In genomic region chr7:150631084-150631824, GRCh38 we compare ENCODE assay signal across 9 cellular contexts. TPM values are rescaled to one million over a fixed set of nuclear protein-coding genes. Genes with fewer than 3 reads are reported as not detected.
DNase-seq lines count a peak whose midpoint lies in the region; ATAC-seq, FAIRE-seq and TF ChIP-seq lines count a peak whose summit lies in the region.
"Had no signal": no experiment of that assay in that cellular context is flagged by ENCODE, and none has a peak within 500 bp of the region (broad histone marks: within the 10 kb centered on the region; RNA-seq: fewer than 3 reads in every experiment).

No MANE protein-coding gene starts in this region.

- H2AFZ ChIP-seq in GM12878 (ENCODE audit: control insufficient read depth, low read depth, low read length), result peak overlapping the region; percentile 79

- H4K20me1 ChIP-seq in GM12878 (ENCODE audit: control insufficient read depth, insufficient read depth), result no peaks in the 10 kb centered on the region

- BruUV-seq in GM12878 (replicated peaks; lab: Mats Ljungman, UMichigan), result TSS peak; percentile 68

- TF ChIP-seq CTCF in RWPE2 (IDR thresholded peaks at IDR 0.05; ENCODE audit: poor library complexity, severe bottlenecking) (no peak), GM12878 (IDR thresholded peaks at IDR 0.05 in 2 of 3, conservative IDR thresholded peaks at IDR 0.05 in 1 of 3; ENCODE audit: control insufficient read depth in 2 of 3, extremely low read depth in 1 of 3, insufficient read depth in 1 of 3, low read depth in 3 of 3, low read length in 3 of 3) (no peak), psoas muscle (IDR thresholded peaks at IDR 0.05) (no peak)

- peak overlapping the region; percentile 51 for H3K4me2 ChIP-seq in GM12878 (ENCODE audit: control insufficient read depth, insufficient read depth)

- 3% methylated on average over 8 of the region's 8 CpGs for WGBS in GM12878 (ENCODE audit: insufficient coverage, insufficient replicate concordance, low lambda C conversion rate, missing lambda C conversion rate)
- WGBS in psoas muscle, 3 donors, result 59 to 67% (median 60%) methylated on average over 8 of the region's 8 CpGs

- no peak overlapping the region for H3K4me3 ChIP-seq in RWPE2 (ENCODE audit: severe bottlenecking)
- H3K4me3 ChIP-seq in GM12878, result peak overlapping the region; percentile 85
- H3K4me3 ChIP-seq in psoas muscle, result peak overlapping the region; percentile 64

- CTCF ChIA-PET in GM12878 (lab: Yijun Ruan, JAX), result interaction anchor here (1.0 to 1.6 kb wide), 5 partner anchors 9 to 182 kb away, joined by 3 to 6 read pairs (median 4); no protein-coding TSS in a partner anchor

- no peaks in the 10 kb centered on the region for H3K9me3 ChIP-seq in RWPE2 (ENCODE audit: severe bottlenecking)
- H3K9me3 ChIP-seq in GM12878 (replicated peaks; ENCODE audit: control insufficient read depth, insufficient read depth, low read length), result peaks cover 4% of the 10 kb centered on the region; the same call in 2 of the 3 replicates
- H3K9me3 ChIP-seq in psoas muscle, result no peaks in the 10 kb centered on the region

- H3K79me2 ChIP-seq in GM12878 (ENCODE audit: control insufficient read depth, insufficient read depth, low read length), result peaks cover 64% of the 10 kb centered on the region

- intact Hi-C loops in GM12878 (cut with micrococcal nuclease; ENCODE audit: unreplicated experiment), result loop anchor here (5.0 kb wide), 2 partner anchors 106 to 121 kb away; partner anchors contain the start of gene GIMAP5
- intact Hi-C loops in psoas muscle (cut with DNase I), result loop anchor here in 1 of 2 donors (5.0 kb wide), 2 partner anchors 106 to 179 kb away; partner anchors contain the start of genes GIMAP5 and GIMAP8

- peak; percentile 73 for TF ChIP-seq POLR2A in GM12878 (IDR thresholded peaks at IDR 0.05; ENCODE audit: low read depth, low read length)

- RAD21 ChIA-PET in GM12878 (lab: Charles Lee; ENCODE audit: unreplicated experiment), result interaction anchor here (0.9 to 2.4 kb wide), 6 partner anchors 35 to 180 kb away, joined by 3 to 11 read pairs (median 6); partner anchors contain the start of gene GIMAP2

- no peaks in the 10 kb centered on the region for H3K36me3 ChIP-seq in RWPE2 (ENCODE audit: low read depth)
- H3K36me3 ChIP-seq in GM12878 (ENCODE audit: control insufficient read depth in 2 of 2, insufficient read depth in 2 of 2, low read length in 1 of 2), result peaks cover 18 to 21% of the 10 kb centered on the region in 2 experiments
- peaks cover 0 to 7% of the 10 kb centered on the region in 2 donors for H3K36me3 ChIP-seq in psoas muscle (ENCODE audit: insufficient read depth in 1 of 2, low read depth in 1 of 2)

- H3K27ac ChIP-seq in RWPE2 (ENCODE audit: poor library complexity, severe bottlenecking) (no peak overlapping the region), GM12878 (ENCODE audit: control insufficient read depth, insufficient read depth) (peak overlapping the region; percentile 78), psoas muscle (peak overlapping the region; percentile 74)

- H3K9ac ChIP-seq in GM12878 (ENCODE audit: control insufficient read depth, insufficient read depth, low read length), result peak overlapping the region; percentile 86

- SMC1A ChIA-PET in GM12878 (lab: Charles Lee; ENCODE audit: uncharacterized antibody, unreplicated experiment), result interaction anchor here (0.7 to 2.5 kb wide), 9 partner anchors 10 to 182 kb away, joined by 3 to 9 read pairs (median 5); partner anchors contain the start of gene GIMAP2

- H3K4me1 ChIP-seq in RWPE2 (ENCODE audit: insufficient read depth, poor library complexity, severe bottlenecking), result no peaks in the 10 kb centered on the region
- peaks cover 9% of the 10 kb centered on the region for H3K4me1 ChIP-seq in GM12878 (ENCODE audit: control insufficient read depth, insufficient read depth, low read length)
- no peaks in the 10 kb centered on the region for H3K4me1 ChIP-seq in psoas muscle

- in situ Hi-C loops in GM12878 (cut with MboI), result no loop called here

- DNase-seq in CD1c-positive myeloid dendritic cell (ENCODE audit: extremely low spot score) (peak; percentile 10), RWPE2 (ENCODE audit: low spot score) (no peak), GM12878 (ENCODE audit: low read depth, low spot score) (peak; percentile 33), psoas muscle (peak; percentile 40 to 62), NCI-H2081 treated with DMSO at 0.1 percent for 48 hours (lab: John Stamatoyannopoulos, UW) (no peak), medulla oblongata (ENCODE audit: extremely low spot score) (no peak), NCI-H1105 (lab: John Stamatoyannopoulos, UW) (no peak)

- peak; percentile 38 for FAIRE-seq in GM12878 (lab: Jason Lieb, UNC)
- FAIRE-seq: bronchial epithelial cell had no signal

- TF ChIP-seq RAD21 in GM12878 (IDR thresholded peaks at IDR 0.05; ENCODE audit: insufficient read depth, low read depth, low read length), result no peak

- no peak for TF ChIP-seq EP300 in GM12878 (IDR thresholded peaks at IDR 0.05; ENCODE audit: borderline replicate concordance in 1 of 2, control insufficient read depth in 1 of 2, low read depth in 2 of 2, low read length in 2 of 2)

- ATAC-seq in RWPE2 (ENCODE audit: low read depth) (0 out of 3 replicates have a peak, but pooled peaks have one; percentile 21), GM12878 (peak; percentile 83), psoas muscle (peak in 3 of 4 donors; percentile 49 to 71 (median 68)), GM18870 (IDR thresholded peaks at IDR 0.05; ENCODE audit: unreplicated experiment) (no peak)

- POLR2A ChIA-PET in GM12878 (lab: Charles Lee), result interaction anchor here (1.2 to 2.0 kb wide), 2 partner anchors 30 to 35 kb away, joined by 4 to 6 read pairs; no protein-coding TSS in a partner anchor

- no peaks in the 10 kb centered on the region for H3K27me3 ChIP-seq in RWPE2 (ENCODE audit: insufficient read depth, poor library complexity, severe bottlenecking)
- no peaks in the 10 kb centered on the region for H3K27me3 ChIP-seq in GM12878 (replicated peaks in 1 of 2; ENCODE audit: control insufficient read depth in 2 of 2, insufficient read depth in 2 of 2, low read length in 1 of 2)
- no peaks in the 10 kb centered on the region for H3K27me3 ChIP-seq in psoas muscle (ENCODE audit: insufficient read depth in 3 of 3, low read length in 2 of 3)

TF ChIP-seq in GM12878, 131 proteins besides CTCF, POLR2A, EP300 and RAD21 (continues in another document):
- TF ChIP-seq YY1 (IDR thresholded peaks at IDR 0.05; ENCODE audit: low read depth, low read length) (no peak), PML (IDR thresholded peaks at IDR 0.05; ENCODE audit: low read length) (0 out of 2 replicates have a peak, but pooled peaks have one; percentile 12), NR2F1 (conservative IDR thresholded peaks at IDR 0.05) (no peak), HDAC6 (IDR thresholded peaks at IDR 0.05; ENCODE audit: unreplicated experiment) (no peak), TCF3 (IDR thresholded peaks at IDR 0.05; ENCODE audit: borderline replicate concordance, insufficient read depth, low read depth, low read length) (no peak), HDAC2 (IDR thresholded peaks at IDR 0.05) (no peak), HCFC1 (IDR thresholded peaks at IDR 0.05; ENCODE audit: low read length) (no peak), MYC (IDR thresholded peaks at IDR 0.05; ENCODE audit: insufficient read depth, insufficient read length, insufficient replicate concordance, low read length, severe bottlenecking) (no peak)

RNA-seq across cellular contexts. Expression of gene GIMAP6, which starts 0.9 kb away (rescaled TPM):
- total RNA-seq in GM12878 (2013; cell fraction: nucleolus; rRNA removed), result 8.3 and 9.5 TPM in 2 replicates
- total RNA-seq in GM12878 (2014; rRNA removed) (37.9 and 38.8 TPM in 2 replicates), GM12878 (2014; rRNA removed; fragmentation: Illumina TruSeq; extraction: Trizol) (34.6 and 34.7 TPM in 2 replicates), GM12878 (2021) (36.2 and 40.9 TPM in 2 replicates), psoas muscle (10 to 100 TPM; 10.3 to 21.8 (median 14.0) TPM)
- polyA plus RNA-seq in GM12878 (2011; ENCODE audit: low read depth), result 24.1 TPM
- polyA plus RNA-seq in GM12878 (2011; rRNA removed) (49.2 and 51.4 TPM in 2 replicates), GM12878 (2014; fragmentation: Illumina TruSeq; extraction: Trizol) (37.8 and 39.0 TPM in 2 replicates), GM12878 (2014; fragmentation: Nextera tagmentation; extraction: Ambion mirVana) (1 to 10 TPM; 6.2 to 8.3 TPM), GM12878 (2014; rRNA removed) (36.0 and 36.6 TPM in 2 replicates), GM12878 (2016; fragmentation: Nextera tagmentation; extraction: Ambion mirVana) (10 to 100 TPM; 22.8 to 27.8 TPM), psoas muscle (10 to 100 TPM in 1 of 3 donors, 1 to 10 TPM in 2; 8.2 to 12.6 (median 9.5) TPM)
- 45.1 and 46.6 TPM in 2 replicates for polyA plus RNA-seq in GM12878 (2011; cell fraction: cytosol; rRNA removed)
- 29.7 and 34.6 TPM in 2 replicates for polyA plus RNA-seq in GM12878 (2011; cell fraction: nucleus; rRNA removed)
- polyA plus RNA-seq in GM12878 (2012), result 32.3 and 33.9 TPM in 2 replicates
- 42.8 and 59.7 TPM in 2 replicates for polyA minus RNA-seq in GM12878 (2011; rRNA and poly(A)+ RNA removed)
- polyA minus RNA-seq in GM12878 (2011; cell fraction: cytosol; rRNA and poly(A)+ RNA removed), result 15.4 and 20.4 TPM in 2 replicates
- polyA minus RNA-seq in GM12878 (2011; cell fraction: nucleus; rRNA and poly(A)+ RNA removed), result 23.8 and 28.7 TPM in 2 replicates
- total RNA-seq: bronchial epithelial cell had no signal

RNA-seq across cellular contexts. Expression of gene GIMAP2, which starts 54.3 kb away (rescaled TPM):
- total RNA-seq in GM12878 (2013; cell fraction: nucleolus; rRNA removed), result 41.2 and 41.5 TPM in 2 replicates
- total RNA-seq in GM12878 (2014; rRNA removed) (28.9 and 34.4 TPM in 2 replicates), GM12878 (2014; rRNA removed; fragmentation: Illumina TruSeq; extraction: Trizol) (37.0 and 37.3 TPM in 2 replicates), GM12878 (2021) (29.8 TPM in 2 replicates), psoas muscle (1 to 10 TPM; 1.5 to 5.3 (median 2.8) TPM)
- 24.7 TPM for polyA plus RNA-seq in GM12878 (2011; ENCODE audit: low read depth)
- polyA plus RNA-seq in GM12878 (2011; rRNA removed) (102 and 134 TPM in 2 replicates), GM12878 (2014; fragmentation: Illumina TruSeq; extraction: Trizol) (33.8 and 49.8 TPM in 2 replicates), GM12878 (2014; fragmentation: Nextera tagmentation; extraction: Ambion mirVana) (10 to 100 TPM; 47.5 to 60.0 TPM), GM12878 (2014; rRNA removed) (25.3 and 29.2 TPM in 2 replicates), GM12878 (2016; fragmentation: Nextera tagmentation; extraction: Ambion mirVana) (10 to 100 TPM; 21.3 to 24.4 TPM), psoas muscle (1 to 10 TPM; 1.4 to 3.1 (median 2.3) TPM)
- 47.4 and 47.6 TPM in 2 replicates for polyA plus RNA-seq in GM12878 (2011; cell fraction: cytosol; rRNA removed)
- 49.5 and 50.6 TPM in 2 replicates for polyA plus RNA-seq in GM12878 (2011; cell fraction: nucleus; rRNA removed)
- 30.1 and 35.8 TPM in 2 replicates for polyA plus RNA-seq in GM12878 (2012)
- polyA minus RNA-seq in GM12878 (2011; rRNA and poly(A)+ RNA removed), result 62.5 and 79.0 TPM in 2 replicates
- polyA minus RNA-seq in GM12878 (2011; cell fraction: cytosol; rRNA and poly(A)+ RNA removed), result 18.5 and 20.3 TPM in 2 replicates
- polyA minus RNA-seq in GM12878 (2011; cell fraction: nucleus; rRNA and poly(A)+ RNA removed), result 28.0 and 40.8 TPM in 2 replicates

Comparison
In these comparisons a context has a peak if more than half of its experiments do, and no peak if none do; other contexts are left out.
1. DNase-seq: peak in CD1c-positive myeloid dendritic cell (single experiment), GM12878 (single experiment) and psoas muscle (2 of 2); none in RWPE2 (single experiment), NCI-H2081 treated with DMSO at 0.1 percent for 48 hours (single experiment), medulla oblongata (single experiment) and NCI-H1105 (single experiment).
2. RNA of gene GIMAP2, which starts 54.3 kb away (total RNA-seq): 28.9 to 41.5 TPM in GM12878; 1.5 to 5.3 TPM in psoas muscle; every median in the first group is over 4 times any median in the second.